Comparison of ENCODE assay signal across 6 cellular contexts in the genomic region with DNA sequence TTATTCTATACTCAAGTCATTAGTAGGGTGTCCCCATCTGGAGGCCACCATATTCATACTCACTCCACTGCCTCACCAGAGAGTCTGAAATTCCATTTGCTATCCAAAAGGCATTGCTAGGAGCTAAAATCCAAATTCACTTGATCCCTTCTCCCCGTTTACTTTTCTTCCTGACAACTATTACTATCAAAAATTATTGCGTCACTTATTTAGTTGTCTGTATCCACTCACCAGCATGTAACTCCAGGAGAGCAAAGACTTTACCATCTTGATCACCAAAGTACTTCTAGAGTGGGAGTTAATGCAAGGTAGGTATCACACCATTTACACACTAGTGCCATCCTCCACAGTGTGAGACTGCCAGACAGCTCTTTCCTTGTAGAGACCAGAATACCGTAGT.
"Had no signal": no experiment of that assay in that cellular context is flagged by ENCODE, and none has a peak within 500 bp of the region (broad histone marks: within the 10 kb centered on the region; RNA-seq: fewer than 3 reads in every experiment).

No MANE protein-coding gene starts in this region.

- ATAC-seq: K562 had no signal

- H3K27ac Mint-ChIP-seq: H9 had no signal

- DNase-seq: GOT3, H9, HCEC 1CT, KG1 had no signal

- H3K4me3 Mint-ChIP-seq: H9 had no signal

- H2AFZ ChIP-seq: GM23248 had no signal

- H3K27ac ChIP-seq: GM23248 had no signal

- H3K4me1 Mint-ChIP-seq: H9 had no signal

- H3K9ac ChIP-seq: GM23248 had no signal

- H3K4me3 ChIP-seq: GM23248, K562 had no signal
